ENCODE assay signal across 8 cellular contexts in genomic region chr19:55418185-55418584, GRCh38. TPM values are rescaled to one million over a fixed set of nuclear protein-coding genes. Genes with fewer than 3 reads are reported as not detected.
DNase-seq lines count a peak whose midpoint lies in the region; ATAC-seq and TF ChIP-seq lines count a peak whose summit lies in the region.
"Had no signal": no experiment of that assay in that cellular context is flagged by ENCODE, and none has a peak within 500 bp of the region (broad histone marks: within the 10 kb centered on the region; RNA-seq: fewer than 3 reads in every experiment).

No MANE protein-coding gene starts in this region.

- peaks cover 19% of the 10 kb centered on the region for H3K4me1 ChIP-seq in Loucy (ENCODE audit: insufficient read depth, low read length, poor library complexity, severe bottlenecking)
- no peaks in the 10 kb centered on the region for H3K4me1 ChIP-seq in gastrocnemius medialis

- no peak for TF ChIP-seq POLR2A in gastrocnemius medialis (IDR thresholded peaks at IDR 0.05)

- TF ChIP-seq CTCF in Loucy (conservative IDR thresholded peaks at IDR 0.05; ENCODE audit: low read length) (peak; percentile 84), SU-DHL-6 (IDR thresholded peaks at IDR 0.05; ENCODE audit: insufficient read depth, low read length, poor library complexity, severe bottlenecking) (peak; percentile 54), astrocyte of the cerebellum (IDR thresholded peaks at IDR 0.05; ENCODE audit: low read depth, low read length, missing control alignments) (peak; percentile 78), gastrocnemius medialis (IDR thresholded peaks at IDR 0.05 in 4 of 5, conservative IDR thresholded peaks at IDR 0.05 in 1 of 5) (peak in 3 of 5 experiments; percentile 40 to 46 (median 46))

- ATAC-seq in gastrocnemius medialis (no peak), GM18867 (IDR thresholded peaks at IDR 0.05; ENCODE audit: unreplicated experiment) (no peak)

- H3K27ac ChIP-seq in SU-DHL-6 (ENCODE audit: low read depth, low read length) (no peak overlapping the region), gastrocnemius medialis (no peak overlapping the region)

- H3K79me2 ChIP-seq in Loucy (ENCODE audit: insufficient read depth, low read length) (no peaks in the 10 kb centered on the region), SU-DHL-6 (ENCODE audit: insufficient read depth, low read length) (no peaks in the 10 kb centered on the region)

- peak; percentile 58 for DNase-seq in GDM1 (lab: John Stamatoyannopoulos, UW)
- DNase-seq in astrocyte of the cerebellum (ENCODE audit: low read depth): peak; percentile 76
- DNase-seq in hepatic stellate cell (ENCODE audit: low spot score): peak; percentile 85
- DNase-seq in gastrocnemius medialis: no peak

- H4K20me1 ChIP-seq in Loucy (ENCODE audit: insufficient read depth, low read length, poor library complexity, severe bottlenecking) (no peaks in the 10 kb centered on the region), SU-DHL-6 (ENCODE audit: low read depth, low read length) (no peaks in the 10 kb centered on the region)

- in situ Hi-C loops in astrocyte of the cerebellum (cut with HindIII; ENCODE audit: low sequenced_read_pairs): loop anchor here (10.0 kb wide), 1 partner anchor 243 kb away; no protein-coding TSS in a partner anchor
- in situ Hi-C loops in gastrocnemius medialis (cut with MboI; ENCODE audit: low sequenced_read_pairs in 4 of 4): loop anchor here in 1 of 4 donors (25.0 kb wide), 2 partner anchors 131 to 281 kb away; partner anchors contain the start of genes BRSK1, HSPBP1 and TNNT1

- H3F3A ChIP-seq in Loucy (ENCODE audit: low read depth) (peaks cover 4% of the 10 kb centered on the region), SU-DHL-6 (ENCODE audit: insufficient read depth) (no peaks in the 10 kb centered on the region)

- H3K9me2 ChIP-seq in Loucy (replicated peaks; ENCODE audit: low read depth, low read length): no peaks in the 10 kb centered on the region
- no peaks in the 10 kb centered on the region for H3K9me2 ChIP-seq in SU-DHL-6 (replicated peaks; ENCODE audit: insufficient read depth, low read length)

- H3K27me3 ChIP-seq in Loucy (ENCODE audit: insufficient read depth, low read length, poor library complexity, severe bottlenecking) (no peaks in the 10 kb centered on the region), SU-DHL-6 (ENCODE audit: low read length) (no peaks in the 10 kb centered on the region), gastrocnemius medialis (peaks cover 5 to 15% (median 5%) of the 10 kb centered on the region in 3 donors)

- H3K4me3 ChIP-seq in Loucy (ENCODE audit: low read length, poor library complexity, severe bottlenecking) (no peak overlapping the region), SU-DHL-6 (ENCODE audit: insufficient read depth, low read length, poor library complexity, severe bottlenecking) (no peak overlapping the region), astrocyte of the cerebellum (ENCODE audit: low read depth, low read length) (no peak overlapping the region), gastrocnemius medialis (no peak overlapping the region)

- H3K9me3 ChIP-seq in Loucy (ENCODE audit: insufficient read depth, low read depth, low read length) (no peaks in the 10 kb centered on the region), SU-DHL-6 (ENCODE audit: insufficient read depth, low read length) (0 out of 2 replicates have a peak, but pooled peaks cover 5% of the 10 kb centered on the region), gastrocnemius medialis (no peaks in the 10 kb centered on the region)

- no peak overlapping the region for H2AFZ ChIP-seq in Loucy (ENCODE audit: low read length)
- H2AFZ ChIP-seq in SU-DHL-6 (ENCODE audit: low read depth, low read length, severe bottlenecking): no peak overlapping the region

- H3K9ac ChIP-seq in Loucy (ENCODE audit: low read depth, low read length, poor library complexity, severe bottlenecking) (no peak overlapping the region), SU-DHL-6 (ENCODE audit: low read length) (no peak overlapping the region)

- H3K36me3 ChIP-seq in Loucy (ENCODE audit: insufficient read depth, low read length) (no peaks in the 10 kb centered on the region), SU-DHL-6 (ENCODE audit: low read length) (no peaks in the 10 kb centered on the region), gastrocnemius medialis (no peaks in the 10 kb centered on the region)

- H3K4me2 ChIP-seq in Loucy (ENCODE audit: low read depth, low read length, poor library complexity, severe bottlenecking) (no peak overlapping the region), SU-DHL-6 (ENCODE audit: low read depth, low read length, poor library complexity, severe bottlenecking) (no peak overlapping the region)

- intact Hi-C loops in gastrocnemius medialis (cut with DNase I; ENCODE audit: low total_unique reads): no loop called here

RNA-seq across cellular contexts. Expression of gene UBE2S, which starts 10.6 kb away (rescaled TPM):
- total RNA-seq in gastrocnemius medialis: 10 to 100 TPM in 3 of 4 donors, 1 to 10 TPM in 1; 7.7 to 14.6 (median 13.4) TPM

RNA-seq across cellular contexts. Expression of gene SHISA7, which starts 24.9 kb away (rescaled TPM):
- total RNA-seq in gastrocnemius medialis: not detected
- total RNA-seq: glomerular endothelial cell had no signal

RNA-seq across cellular contexts. Expression of gene RPL28, which starts 32.5 kb away (rescaled TPM):
- total RNA-seq in gastrocnemius medialis: 100 to 1,000 TPM; 123 to 278 (median 206) TPM

RNA-seq across cellular contexts. Expression of gene TMEM238, which starts 34.1 kb away (rescaled TPM):
- 1 to 10 TPM; 1.3 to 4.7 (median 2.1) TPM for total RNA-seq in gastrocnemius medialis

RNA-seq across cellular contexts. Expression of gene TMEM190, which starts 41.6 kb away (rescaled TPM):
- total RNA-seq in gastrocnemius medialis: not detected
- total RNA-seq: glomerular endothelial cell had no signal

Comparison
In these comparisons a context has a peak if more than half of its experiments do, and no peak if none do; other contexts are left out.
1. DNase-seq: peak in GDM1 (single experiment), astrocyte of the cerebellum (single experiment) and hepatic stellate cell (single experiment); none in gastrocnemius medialis (0 of 2).
2. Peak in every context shown above with its lines, with median percentiles within 50 percentile points of each other: CTCF ChIP-seq.